Comparison of ENCODE assay signal across 11 cellular contexts in genomic region chr13:22040810-22041364, GRCh38.
DNase-seq lines count a peak whose midpoint lies in the region; ATAC-seq and TF ChIP-seq lines count a peak whose summit lies in the region.
"Had no signal": no experiment of that assay in that cellular context is flagged by ENCODE, and none has a peak within 500 bp of the region (broad histone marks: within the 10 kb centered on the region; RNA-seq: fewer than 3 reads in every experiment).

No MANE protein-coding gene starts in this region.

- H3K18ac ChIP-seq in mesendoderm (ENCODE audit: low read length) = no peak overlapping the region

- no peak overlapping the region for H2BK120ac ChIP-seq in mesendoderm (ENCODE audit: low read depth, low read length)

- H3K27ac Mint-ChIP-seq in CD8-positive, alpha-beta memory T cell = peak overlapping the region in 3 of 8 donors; percentile 8 to 64 (median 37)

- peak overlapping the region; percentile 39 for H3K27ac ChIP-seq in CD8-positive, alpha-beta memory T cell (ENCODE audit: low read depth, low read length)
- H3K27ac ChIP-seq in body of pancreas = no peak overlapping the region
- H3K27ac ChIP-seq in mesendoderm (ENCODE audit: low read depth, low read length) = no peak overlapping the region
- H3K27ac ChIP-seq: gastrocnemius medialis had no signal

- no peaks in the 10 kb centered on the region for H3K79me1 ChIP-seq in mesendoderm (ENCODE audit: low read length)

- H3K79me2 ChIP-seq in mesendoderm (ENCODE audit: control insufficient read depth, insufficient read depth, low read length) = no peaks in the 10 kb centered on the region

- POLR2A ChIA-PET in CD8-positive, alpha-beta memory T cell (lab: Charles Lee) = interaction anchor here (0.6 kb wide), 1 partner anchor 252 kb away, joined by 6 read pairs; no protein-coding TSS in a partner anchor

- peaks cover 0 to 8% (median 1%) of the 10 kb centered on the region in 3 donors for H3K36me3 Mint-ChIP-seq in CD8-positive, alpha-beta memory T cell

- H3K9ac ChIP-seq in mesendoderm (ENCODE audit: low read length) = peak overlapping the region; percentile 53

- H4K5ac ChIP-seq in mesendoderm (ENCODE audit: low read length) = no peak overlapping the region

- H3K27me3 Mint-ChIP-seq in CD8-positive, alpha-beta memory T cell = peaks cover 0 to 3% of the 10 kb centered on the region in 2 donors

- H4K8ac ChIP-seq in mesendoderm (ENCODE audit: low read depth, low read length) = no peak overlapping the region

- H3K23ac ChIP-seq in mesendoderm (ENCODE audit: low read length) = no peak overlapping the region

- H2BK15ac ChIP-seq in mesendoderm (replicated peaks; ENCODE audit: low read depth) = no peak overlapping the region

- H3K27me3 ChIP-seq in CD8-positive, alpha-beta memory T cell (ENCODE audit: insufficient read depth, low read length, poor library complexity, severe bottlenecking) = no peaks in the 10 kb centered on the region
- no peaks in the 10 kb centered on the region for H3K27me3 ChIP-seq in body of pancreas
- H3K27me3 ChIP-seq in mesendoderm (ENCODE audit: insufficient read depth, low read length, poor library complexity) = no peaks in the 10 kb centered on the region
- H3K27me3 ChIP-seq: gastrocnemius medialis had no signal

- intact Hi-C loops in body of pancreas (cut with DNase I) = no loop called here

- TF ChIP-seq CTCF in body of pancreas (IDR thresholded peaks at IDR 0.05) = no peak

- DNase-seq in CD8-positive, alpha-beta memory T cell = peak in 3 of 5 donors; percentile 14 to 52 (median 38)
- DNase-seq in HT1080 (ENCODE audit: low read depth) (peak; percentile 23), body of pancreas (peak in 3 of 4 donors; percentile 45 to 55 (median 50)), mesendoderm (peak; percentile 89), OCI-M2 (lab: John Stamatoyannopoulos, UW; ENCODE audit: unreplicated experiment) (no peak)
- DNase-seq in stimulated activated naive CD4-positive, alpha-beta T cell (lab: John Stamatoyannopoulos, UW) = no peak
- DNase-seq: gastrocnemius medialis, KBM-7, NCI-H69 had no signal

- H2BK5ac ChIP-seq in mesendoderm (ENCODE audit: low read length) = no peak overlapping the region

- no peak overlapping the region for H2AK5ac ChIP-seq in mesendoderm (ENCODE audit: low read length)

- peaks cover 0 to 20% (median 8%) of the 10 kb centered on the region in 3 donors for H3K4me1 Mint-ChIP-seq in CD8-positive, alpha-beta memory T cell

- peak in 2 of 3 donors; percentile 39 to 70 for TF ChIP-seq POLR2A in body of pancreas (IDR thresholded peaks at IDR 0.05)

- H3K9me3 ChIP-seq in CD8-positive, alpha-beta memory T cell (ENCODE audit: low read length) = no peaks in the 10 kb centered on the region
- no peaks in the 10 kb centered on the region for H3K9me3 ChIP-seq in body of pancreas
- H3K9me3 ChIP-seq: gastrocnemius medialis had no signal

- CTCF ChIA-PET in CD8-positive, alpha-beta memory T cell (lab: Charles Lee) = interaction anchor here (0.6 to 1.3 kb wide), 4 partner anchors 9 to 21 kb away, joined by 3 read pairs; no protein-coding TSS in a partner anchor

- H3K4me3 Mint-ChIP-seq in CD8-positive, alpha-beta memory T cell = peak overlapping the region; percentile 67 to 94 (median 84)

- 78 to 81% methylated on average over 23 of the region's 23 CpGs for WGBS in body of pancreas, 2 donors
- WGBS in mesendoderm (ENCODE audit: extremely low coverage, insufficient coverage, low lambda C conversion rate) = no CpG with 5 or more reads among the region's 23 CpGs

- H3K4me2 ChIP-seq in mesendoderm (ENCODE audit: low read length) = peak overlapping the region; percentile 19

- ATAC-seq in body of pancreas (peak; percentile 84), HG03457 (IDR thresholded peaks at IDR 0.05; ENCODE audit: unreplicated experiment) (no peak), HG02623 (IDR thresholded peaks at IDR 0.05; ENCODE audit: unreplicated experiment) (no peak)
- ATAC-seq: gastrocnemius medialis had no signal

- no peak overlapping the region for H3K4ac ChIP-seq in mesendoderm (ENCODE audit: low read depth, low read length)

- peak overlapping the region; percentile 49 for H3K4me3 ChIP-seq in CD8-positive, alpha-beta memory T cell (ENCODE audit: low read length)
- H3K4me3 ChIP-seq in body of pancreas (no peak overlapping the region), mesendoderm (ENCODE audit: low read length) (peak overlapping the region; percentile 42)
- H3K4me3 ChIP-seq: gastrocnemius medialis had no signal

- peaks cover 0 to 5% (median 0%) of the 10 kb centered on the region in 5 donors for H3K9me3 Mint-ChIP-seq in CD8-positive, alpha-beta memory T cell

- H3K56ac ChIP-seq in mesendoderm (ENCODE audit: low read length) = peak overlapping the region; percentile 71

- H3K4me1 ChIP-seq in CD8-positive, alpha-beta memory T cell (ENCODE audit: insufficient read depth, low read length) = no peaks in the 10 kb centered on the region
- no peaks in the 10 kb centered on the region for H3K4me1 ChIP-seq in body of pancreas
- no peaks in the 10 kb centered on the region for H3K4me1 ChIP-seq in mesendoderm (ENCODE audit: control insufficient read depth, low read depth, low read length)
- H3K4me1 ChIP-seq: gastrocnemius medialis had no signal

- no peaks in the 10 kb centered on the region for H3K36me3 ChIP-seq in CD8-positive, alpha-beta memory T cell (ENCODE audit: insufficient read depth, low read length)
- no peaks in the 10 kb centered on the region for H3K36me3 ChIP-seq in body of pancreas (replicated peaks in 1 of 2; ENCODE audit: insufficient read depth in 1 of 2, low read depth in 2 of 2)
- no peaks in the 10 kb centered on the region for H3K36me3 ChIP-seq in mesendoderm (ENCODE audit: control insufficient read depth, insufficient read depth, low read length)
- H3K36me3 ChIP-seq: gastrocnemius medialis had no signal

Comparison
In these comparisons a context has a peak if more than half of its experiments do, and no peak if none do; other contexts are left out.
1. DNase-seq: peak in CD8-positive, alpha-beta memory T cell (3 of 5), HT1080 (single experiment), body of pancreas (3 of 4) and mesendoderm (single experiment); none in OCI-M2 (single experiment) and stimulated activated naive CD4-positive, alpha-beta T cell (0 of 6).
2. H3K4me3 ChIP-seq: peak in CD8-positive, alpha-beta memory T cell (single experiment) and mesendoderm (single experiment); none in body of pancreas (0 of 2).